In genomic region chr13:68319384-68319783, GRCh38 we compare ENCODE assay signal across 8 cellular contexts.
"Had no signal": no experiment of that assay in that cellular context is flagged by ENCODE, and none has a peak within 500 bp of the region (broad histone marks: within the 10 kb centered on the region; RNA-seq: fewer than 3 reads in every experiment).

No MANE protein-coding gene starts in this region.

- H3K36me3 ChIP-seq: HAP-1 had no signal

- FAIRE-seq: K562 had no signal

- H3K9ac ChIP-seq: GM23248 had no signal

- H3K4me3 ChIP-seq: GM23248, HAP-1, K562 had no signal

- H3K27ac ChIP-seq: GM23248, HL-60 had no signal

- H3K4me1 ChIP-seq: HAP-1 had no signal

- H2AFZ ChIP-seq: GM23248 had no signal

- DNase-seq: GM23248, GOT3, H7, IMR-90, KG1 had no signal
